ENCODE assay signal across 22 cellular contexts in the genomic region with DNA sequence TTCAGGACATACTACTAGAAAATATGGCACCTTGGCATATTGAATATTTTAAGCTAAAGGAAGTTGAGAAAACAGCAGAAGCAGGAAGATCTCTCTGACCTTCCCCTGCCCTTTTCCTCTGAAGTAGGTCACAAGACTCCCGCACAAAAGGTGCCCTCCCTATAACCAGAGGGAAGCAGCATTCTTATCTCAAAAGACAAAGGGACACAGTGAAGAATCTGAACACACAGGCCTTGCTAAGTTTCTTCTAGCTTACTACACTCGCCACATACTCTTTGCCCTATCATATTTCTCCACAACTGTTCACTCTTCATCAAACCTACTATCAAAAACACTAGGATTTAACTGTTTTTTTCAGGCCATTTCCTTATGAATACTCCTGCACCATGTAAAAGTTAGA.
"Had no signal": no experiment of that assay in that cellular context is flagged by ENCODE, and none has a peak within 500 bp of the region (broad histone marks: within the 10 kb centered on the region; RNA-seq: fewer than 3 reads in every experiment).

No MANE protein-coding gene starts in this region.

- DNase-seq: activated gamma-delta T cell treated with Interleukin-2 at 50 U/mL for 16 hours; activated T-cell treated with anti-CD3 and anti-CD28 coated beads, Interleukin-2, amount 50 U/mL, for 1 hour; central memory CD4-positive, alpha-beta T cell; effector memory CD4-positive, alpha-beta T cell; glutamatergic neuron; immature natural killer cell; lower lobe of right lung; naive B cell; ovary; psoas muscle; spleen; stimulated activated CD4-positive, alpha-beta T cell treated with anti-CD3 and anti-CD28 coated beads, Interleukin-4, amount 100 ng/mL, for 1 hour; stimulated activated naive CD4-positive, alpha-beta T cell treated with Interleukin-2 at 50 U/mL for 16 hours; T-helper 17 cell; thyroid gland had no signal

- H3K36me3 Mint-ChIP-seq: activated naive CD4-positive, alpha-beta T cell treated with anti-CD3 and anti-CD28 coated beads, Interleukin-2, amount 50 U/mL, for 72 hours; immature natural killer cell; naive B cell had no signal

- H3K4me3 Mint-ChIP-seq: immature natural killer cell, naive B cell, T-helper 17 cell had no signal

- H3K4me3 ChIP-seq: hepatocyte, lower lobe of right lung, ovary, psoas muscle, right atrium auricular region, spleen, thyroid gland had no signal

- H3K9me3 Mint-ChIP-seq: activated naive CD4-positive, alpha-beta T cell treated with anti-CD3 and anti-CD28 coated beads, Interleukin-2, amount 50 U/mL, for 72 hours; naive B cell had no signal

- H3K4me1 Mint-ChIP-seq: naive B cell had no signal

- H3K27ac Mint-ChIP-seq: activated naive CD4-positive, alpha-beta T cell treated with anti-CD3 and anti-CD28 coated beads, Interleukin-2, amount 50 U/mL, for 72 hours; immature natural killer cell; naive B cell; T-helper 17 cell had no signal

- FAIRE-seq: astrocyte, frontal cortex had no signal

- ATAC-seq: activated naive CD4-positive, alpha-beta T cell treated with anti-CD3 and anti-CD28 coated beads, Interleukin-2, amount 50 U/mL, for 72 hours; esophagus mucosa; left lobe of liver; lower lobe of right lung; psoas muscle; T-helper 17 cell had no signal
